9 cellular contexts compared by ENCODE assay signal in genomic region chr17:76005263-76006149, GRCh38. TPM values are rescaled to one million over a fixed set of nuclear protein-coding genes. Genes with fewer than 3 reads are reported as not detected.
DNase-seq lines count a peak whose midpoint lies in the region; ATAC-seq, FAIRE-seq and TF ChIP-seq lines count a peak whose summit lies in the region.
"Had no signal": no experiment of that assay in that cellular context is flagged by ENCODE, and none has a peak within 500 bp of the region (broad histone marks: within the 10 kb centered on the region; RNA-seq: fewer than 3 reads in every experiment).

No MANE protein-coding gene starts in this region.

- DNase-seq in SIG-M5 treated with dmso at 0.1 percent for 504 hours (lab: John Stamatoyannopoulos, UW; ENCODE audit: unreplicated experiment) (peak; percentile 63), SIG-M5 (lab: John Stamatoyannopoulos, UW) (no peak), NCI-H2196 (lab: John Stamatoyannopoulos, UW; ENCODE audit: unreplicated experiment) (peak; percentile 95), WTC11 (ENCODE audit: low spot score) (peak; percentile 93), bronchial epithelial cell (ENCODE audit: low read depth) (peak; percentile 51), left kidney (ENCODE audit: low read depth, low spot score) (peak; percentile 82)
- peak; percentile 61 to 81 for DNase-seq in stimulated activated CD4-positive, alpha-beta T cell treated with anti-CD3 and anti-CD28 coated beads, Interleukin-4, amount 100 ng/mL, for 4 hours

- POLR2A ChIA-PET in WTC11 (lab: Charles Lee), result interaction anchor here (0.5 to 0.6 kb wide), 2 partner anchors 426 to 766 kb away, joined by 3 read pairs; no protein-coding TSS in a partner anchor

- H3K4me1 Mint-ChIP-seq in WTC11, result no peaks in the 10 kb centered on the region

- no peaks in the 10 kb centered on the region for H3K27me3 Mint-ChIP-seq in WTC11 (ENCODE audit: low read depth)

- peak; percentile 82 for ATAC-seq in WTC11
- ATAC-seq in HG02840 (IDR thresholded peaks at IDR 0.05; ENCODE audit: low FRiP score, unreplicated experiment), result no peak

- peaks cover 6% of the 10 kb centered on the region; the same call in 1 of the 2 replicates for H3K9me3 Mint-ChIP-seq in WTC11

- no peaks in the 10 kb centered on the region for H3K27me3 ChIP-seq in bronchial epithelial cell (ENCODE audit: control insufficient read depth, insufficient read depth, low read length)

- no peak for FAIRE-seq in bronchial epithelial cell (lab: Jason Lieb, UNC)

- peaks cover 8% of the 10 kb centered on the region for H3K36me3 ChIP-seq in bronchial epithelial cell (ENCODE audit: control insufficient read depth, insufficient read depth, low read length)

- TF ChIP-seq CTCF in WTC11 (IDR thresholded peaks at IDR 0.05) (peak; percentile 91), bronchial epithelial cell (IDR thresholded peaks at IDR 0.05; ENCODE audit: insufficient read depth, low read length, severe bottlenecking) (peak; percentile 74)

- H3K4me3 ChIP-seq in bronchial epithelial cell (ENCODE audit: low read depth, low read length), result no peak overlapping the region
- H3K4me3 ChIP-seq: skin epidermis had no signal

- H3K27ac Mint-ChIP-seq in WTC11, result peak overlapping the region; percentile 92

- H3K36me3 Mint-ChIP-seq in WTC11, result no peaks in the 10 kb centered on the region

- H3K4me3 Mint-ChIP-seq in WTC11, result no peak overlapping the region

- CTCF ChIA-PET in WTC11 (lab: Charles Lee), result interaction anchor here (0.5 to 4.8 kb wide), 49 partner anchors 9 to 577 kb away, joined by 3 to 72 read pairs (median 5); partner anchors contain the start of genes ACOX1, EVPL, FBF1 and MRPL38

TF ChIP-seq in WTC11, 78 proteins besides CTCF, POLR2A, EP300 and RAD21:
- TF ChIP-seq ZNF416 (CRISPR knock-in tag; IDR thresholded peaks at IDR 0.05) (no peak), TP53 (CRISPR knock-in tag; IDR thresholded peaks at IDR 0.05) (no peak), NFYB (CRISPR knock-in tag; conservative IDR thresholded peaks at IDR 0.05; ENCODE audit: low read depth) (no peak), GABPB1 (CRISPR knock-in tag; IDR thresholded peaks at IDR 0.05) (no peak), TEAD4 (CRISPR knock-in tag; IDR thresholded peaks at IDR 0.05) (no peak), SOX15 (CRISPR knock-in tag; IDR thresholded peaks at IDR 0.05) (no peak), ZBTB43 (CRISPR knock-in tag; IDR thresholded peaks at IDR 0.05) (no peak), NR1H2 (CRISPR knock-in tag; IDR thresholded peaks at IDR 0.05) (no peak), ETV6 (CRISPR knock-in tag; IDR thresholded peaks at IDR 0.05) (no peak), ATF1 (CRISPR knock-in tag; IDR thresholded peaks at IDR 0.05) (no peak), E2F5 (CRISPR knock-in tag; IDR thresholded peaks at IDR 0.05) (no peak), ZNF512 (CRISPR knock-in tag; IDR thresholded peaks at IDR 0.05; ENCODE audit: borderline replicate concordance) (no peak)

RNA-seq across cellular contexts. Expression of gene CDK3, which starts 4.9 kb away (rescaled TPM):
- total RNA-seq in WTC11 (2021) (9.5 to 11.3 TPM (median 10.2 TPM) in 3 replicates), bronchial epithelial cell (0.64 and 1.3 TPM in 2 replicates)

RNA-seq across cellular contexts. Expression of gene EVPL, which starts 21.6 kb away (rescaled TPM):
- total RNA-seq in WTC11 (2021) (0.46 to 1.3 TPM (median 0.62 TPM) in 3 replicates), bronchial epithelial cell (27.1 and 93.3 TPM in 2 replicates)

RNA-seq across cellular contexts. Expression of gene TEN1, which starts 26.5 kb away (rescaled TPM):
- total RNA-seq in WTC11 (2021) (15.6 to 18.4 TPM (median 17.2 TPM) in 3 replicates), bronchial epithelial cell (19.6 and 24.5 TPM in 2 replicates)

RNA-seq across cellular contexts. Expression of gene ACOX1, which starts 26.5 kb away (rescaled TPM):
- 32.4 to 40.9 TPM (median 32.5 TPM) in 3 replicates for total RNA-seq in WTC11 (2021)
- total RNA-seq in bronchial epithelial cell, result 39.8 and 49.5 TPM in 2 replicates

Comparison
In these comparisons a context has a peak if more than half of its experiments do, and no peak if none do; other contexts are left out.
1. RNA of gene EVPL, which starts 21.6 kb away (total RNA-seq): 27.1 to 93.3 TPM in bronchial epithelial cell; 0.46 to 1.3 TPM in WTC11; every median in the first group is over 10 times any median in the second.